11 cellular contexts compared by ENCODE assay signal in the genomic region with DNA sequence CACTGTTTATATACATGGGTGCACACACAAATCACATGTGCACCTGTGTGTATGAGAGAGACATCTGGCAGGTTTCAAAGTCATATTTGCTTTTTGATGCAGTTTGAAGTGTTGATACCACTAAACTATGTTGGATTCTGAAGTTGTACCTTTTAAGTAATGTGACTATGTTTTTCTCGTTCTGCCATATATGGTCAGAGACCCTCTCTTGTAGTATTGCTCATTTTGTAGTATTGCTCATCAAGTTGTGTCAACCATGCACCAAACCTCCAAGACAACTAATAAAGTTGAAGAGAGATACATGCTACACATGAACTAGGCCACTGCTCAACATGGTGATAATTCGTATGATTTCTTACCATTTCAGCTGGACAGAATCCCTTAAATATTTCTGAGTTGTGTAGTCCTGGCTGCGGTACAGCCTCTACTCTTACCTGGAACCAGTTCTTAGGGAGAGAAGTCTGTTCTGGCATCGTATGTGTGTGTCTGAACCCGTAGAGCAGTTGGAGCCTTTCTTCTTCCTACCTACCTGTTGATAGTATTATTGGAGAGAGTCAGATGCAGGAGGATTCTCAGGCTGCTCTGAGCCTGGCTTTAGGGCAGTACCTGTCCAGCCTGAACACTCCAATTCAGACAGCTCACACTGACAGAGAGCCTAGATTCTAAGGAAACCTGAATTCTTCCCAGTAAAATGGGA.
DNase-seq lines count a peak whose midpoint lies in the region; ATAC-seq and TF ChIP-seq lines count a peak whose summit lies in the region.
"Had no signal": no experiment of that assay in that cellular context is flagged by ENCODE, and none has a peak within 500 bp of the region (broad histone marks: within the 10 kb centered on the region; RNA-seq: fewer than 3 reads in every experiment).

No MANE protein-coding gene starts in this region.

- H3K27ac Mint-ChIP-seq in stimulated activated effector memory CD8-positive, alpha-beta T cell treated with anti-CD3 and anti-CD28 coated beads, Interleukin-12 subunit alpha, Interleukin-12 subunit beta, amount 100 ng/mL, for 72 hours, result peak overlapping the region; percentile 35

- H3K4me3 Mint-ChIP-seq in stimulated activated effector memory CD8-positive, alpha-beta T cell treated with anti-CD3 and anti-CD28 coated beads, Interleukin-12 subunit alpha, Interleukin-12 subunit beta, amount 100 ng/mL, for 72 hours, result peak overlapping the region; percentile 91

- peaks cover 65% of the 10 kb centered on the region for H3K4me1 Mint-ChIP-seq in stimulated activated effector memory CD8-positive, alpha-beta T cell treated with anti-CD3 and anti-CD28 coated beads, Interleukin-12 subunit alpha, Interleukin-12 subunit beta, amount 100 ng/mL, for 72 hours

- peak; percentile 29 to 39 for ATAC-seq in activated CD4-positive, CD25-positive, alpha-beta regulatory T cell treated with anti-CD3 and anti-CD28 coated beads, Interleukin-2, amount 50 U/mL, for 24 hours
- peak; percentile 19 for ATAC-seq in stimulated activated effector memory CD8-positive, alpha-beta T cell treated with anti-CD3 and anti-CD28 coated beads, Interleukin-12 subunit alpha, Interleukin-12 subunit beta, amount 100 ng/mL, for 72 hours
- ATAC-seq: left lobe of liver had no signal

- TF ChIP-seq CTCF in WI38 (IDR thresholded peaks at IDR 0.05; ENCODE audit: low read depth, low read length) (no peak), fibroblast of mammary gland (conservative IDR thresholded peaks at IDR 0.05; ENCODE audit: control insufficient read depth, insufficient read depth, low read depth, low read length) (no peak)

- in situ Hi-C loops in KBM-7 (cut with MboI; ENCODE audit: low pct_unique_long_range_greater_than_20kb, low sequenced_read_pairs), result no loop called here

- H3K9me3 Mint-ChIP-seq in stimulated activated effector memory CD8-positive, alpha-beta T cell treated with anti-CD3 and anti-CD28 coated beads, Interleukin-12 subunit alpha, Interleukin-12 subunit beta, amount 100 ng/mL, for 72 hours, result no peaks in the 10 kb centered on the region

- H3K36me3 Mint-ChIP-seq in stimulated activated effector memory CD8-positive, alpha-beta T cell treated with anti-CD3 and anti-CD28 coated beads, Interleukin-12 subunit alpha, Interleukin-12 subunit beta, amount 100 ng/mL, for 72 hours, result peaks cover 16% of the 10 kb centered on the region

- H3K4me3 ChIP-seq in WI38 (ENCODE audit: low read depth, low read length), result peak overlapping the region; percentile 76
- peak overlapping the region; percentile 74 for H3K4me3 ChIP-seq in fibroblast of mammary gland (ENCODE audit: control insufficient read depth, low read depth, low read length)

- DNase-seq in activated CD4-positive, CD25-positive, alpha-beta regulatory T cell (lab: John Stamatoyannopoulos, UW), result no peak
- no peak for DNase-seq in fibroblast of mammary gland (ENCODE audit: low read depth)
- no peak for DNase-seq in stimulated activated effector memory CD8-positive, alpha-beta T cell treated with anti-CD3 and anti-CD28 coated beads, Interleukin-12 subunit alpha, Interleukin-12 subunit beta, amount 100 ng/mL, for 72 hours (ENCODE audit: low spot score in 2 of 2)
- DNase-seq in stimulated activated CD4-positive, alpha-beta T cell treated with anti-CD3 and anti-CD28 coated beads, Interleukin-4, amount 100 ng/mL, for 1 hour, result no peak
- no peak for DNase-seq in KBM-7
- DNase-seq in occipital lobe (lab: John Stamatoyannopoulos, UW), result no peak
- DNase-seq: GF-D8, NCI-H2171 treated with DMSO at 0.1 percent for 48 hours had no signal
